Comparison of ENCODE assay signal across 9 cellular contexts in genomic region chr3:55436644-55437043, GRCh38. TPM values are rescaled to one million over a fixed set of nuclear protein-coding genes. Genes with fewer than 3 reads are reported as not detected.
"Had no signal": no experiment of that assay in that cellular context is flagged by ENCODE, and none has a peak within 500 bp of the region (broad histone marks: within the 10 kb centered on the region; RNA-seq: fewer than 3 reads in every experiment).

No MANE protein-coding gene starts in this region.

- H2AFZ ChIP-seq: GM23338 had no signal

- DNase-seq: H9, HCEC 1CT, KG1 had no signal

- H3K4me2 ChIP-seq: GM23338 had no signal

- FAIRE-seq: H1, H54, HTR-8/SVneo, K562 had no signal

- H3K4me3 ChIP-seq: GM23338, K562 had no signal

- ATAC-seq: GM23338, K562 had no signal

RNA-seq across cellular contexts. Expression of gene WNT5A, which starts 50.5 kb away (rescaled TPM):
- total RNA-seq: HT-29 had no signal
- polyA plus RNA-seq: K562 had no signal
